ENCODE assay signal across 23 cellular contexts in genomic region chr1:172929006-172929405, GRCh38.
DNase-seq lines count a peak whose midpoint lies in the region; ATAC-seq, FAIRE-seq and TF ChIP-seq lines count a peak whose summit lies in the region.
"Had no signal": no experiment of that assay in that cellular context is flagged by ENCODE, and none has a peak within 500 bp of the region (broad histone marks: within the 10 kb centered on the region; RNA-seq: fewer than 3 reads in every experiment).

No MANE protein-coding gene starts in this region.

- no peak overlapping the region for H2BK5ac ChIP-seq in mesenchymal stem cell (ENCODE audit: low read depth, low read length, poor library complexity, severe bottlenecking)

- H2BK15ac ChIP-seq in mesenchymal stem cell (ENCODE audit: low read depth, poor library complexity, severe bottlenecking), result no peak overlapping the region

- H3K9ac ChIP-seq in endothelial cell of umbilical vein (replicated peaks; ENCODE audit: extremely low read depth, insufficient read depth, low read length), result no peak overlapping the region
- H3K9ac ChIP-seq in mesenchymal stem cell (ENCODE audit: low read length), result peak overlapping the region; percentile 22
- H3K9ac ChIP-seq: BLaER1 treated with 17β-estradiol and CSF1 and Interleukin-3, amounts not matched to agents 10 nM and 100 nM had no signal

- H3K14ac ChIP-seq in mesenchymal stem cell (ENCODE audit: low read length in 2 of 2), result no peak overlapping the region

- H3K36me3 Mint-ChIP-seq in naive thymus-derived CD8-positive, alpha-beta T cell, result peaks cover 0 to 4% (median 0%) of the 10 kb centered on the region in 3 donors
- H3K36me3 Mint-ChIP-seq: type B pancreatic cell had no signal

- peak overlapping the region; percentile 85 for H2AFZ ChIP-seq in ACC112 (ENCODE audit: low read length, unreplicated experiment)
- H2AFZ ChIP-seq in endothelial cell of umbilical vein (ENCODE audit: low read depth, low read length), result no peak overlapping the region
- no peak overlapping the region for H2AFZ ChIP-seq in mesenchymal stem cell (ENCODE audit: low read depth, low read length)
- H2AFZ ChIP-seq: GM23338 had no signal

- POLR2A ChIA-PET in endothelial cell of umbilical vein (lab: Charles Lee), result interaction anchor here (0.5 to 1.4 kb wide), 2 partner anchors 20 to 1150 kb away, joined by 3 to 5 read pairs; no protein-coding TSS in a partner anchor
- POLR2A ChIA-PET in naive thymus-derived CD8-positive, alpha-beta T cell (lab: Charles Lee), result no interaction called here

- H3K4me2 ChIP-seq in endothelial cell of umbilical vein (ENCODE audit: insufficient read depth, low read length) (peak overlapping the region; percentile 16), mesenchymal stem cell (ENCODE audit: low read length, poor library complexity, severe bottlenecking) (no peak overlapping the region)
- H3K4me2 ChIP-seq: BLaER1 treated with 17β-estradiol and CSF1 and Interleukin-3, amounts not matched to agents 10 nM and 100 nM; GM23338 had no signal

- H3K27ac Mint-ChIP-seq in naive thymus-derived CD8-positive, alpha-beta T cell, result no peak overlapping the region
- H3K27ac Mint-ChIP-seq: activated CD8-positive, alpha-beta T cell treated with anti-CD3 and anti-CD28 coated beads for 36 hours; activated naive CD8-positive, alpha-beta T cell treated with anti-CD3 and anti-CD28 coated beads, Interleukin-2, amount 50 U/mL, for 24 hours; GM23338; type B pancreatic cell had no signal

- H2AK5ac ChIP-seq in mesenchymal stem cell (ENCODE audit: low read length, severe bottlenecking), result no peak overlapping the region

- no peaks in the 10 kb centered on the region for H3K27me3 Mint-ChIP-seq in naive thymus-derived CD8-positive, alpha-beta T cell
- H3K27me3 Mint-ChIP-seq: activated CD8-positive, alpha-beta T cell treated with anti-CD3 and anti-CD28 coated beads for 36 hours; activated naive CD8-positive, alpha-beta T cell treated with anti-CD3 and anti-CD28 coated beads, Interleukin-2, amount 50 U/mL, for 24 hours; type B pancreatic cell had no signal

- intact Hi-C loops in endothelial cell of umbilical vein (cut with micrococcal nuclease), result no loop called here

- TF ChIP-seq POLR2A in endothelial cell of umbilical vein (IDR thresholded peaks at IDR 0.05; ENCODE audit: low read depth, low read length), result no peak
- TF ChIP-seq POLR2A in H54 (IDR thresholded peaks at IDR 0.05; ENCODE audit: low read depth, low read length), result no peak

- no peaks in the 10 kb centered on the region for H3K79me1 ChIP-seq in mesenchymal stem cell (replicated peaks; ENCODE audit: low read length, poor library complexity, severe bottlenecking)

- ATAC-seq in RWPE2 (ENCODE audit: low read depth), result peak; percentile 43
- no peak for ATAC-seq in naive thymus-derived CD8-positive, alpha-beta T cell
- ATAC-seq: activated CD8-positive, alpha-beta T cell treated with anti-CD3 and anti-CD28 coated beads for 36 hours; activated naive CD8-positive, alpha-beta T cell treated with anti-CD3 and anti-CD28 coated beads, Interleukin-2, amount 50 U/mL, for 24 hours; GM23338 had no signal

- no peaks in the 10 kb centered on the region for H3K27me3 ChIP-seq in ACC112 (ENCODE audit: insufficient read depth, low read length)
- no peaks in the 10 kb centered on the region for H3K27me3 ChIP-seq in RWPE2 (ENCODE audit: insufficient read depth, poor library complexity, severe bottlenecking)
- no peaks in the 10 kb centered on the region for H3K27me3 ChIP-seq in endothelial cell of umbilical vein (ENCODE audit: control insufficient read depth in 2 of 2, insufficient read depth in 2 of 2, low read length in 2 of 2)
- no peaks in the 10 kb centered on the region for H3K27me3 ChIP-seq in mesenchymal stem cell (ENCODE audit: control insufficient read depth in 1 of 2, insufficient read depth in 1 of 2, low read length in 2 of 2)
- H3K27me3 ChIP-seq in right atrium auricular region, result no peaks in the 10 kb centered on the region
- H3K27me3 ChIP-seq: BLaER1 treated with 17β-estradiol and CSF1 and Interleukin-3, amounts not matched to agents 10 nM and 100 nM had no signal

- H3K4me3 ChIP-seq in ACC112 (ENCODE audit: low read depth, low read length) (peak overlapping the region; percentile 49; the same call in 1 of the 2 replicates), RWPE2 (ENCODE audit: severe bottlenecking) (no peak overlapping the region), endothelial cell of umbilical vein (replicated peaks in 1 of 3; ENCODE audit: insufficient read depth in 1 of 3, low read depth in 1 of 3, low read length in 3 of 3) (no peak overlapping the region), mesenchymal stem cell (ENCODE audit: insufficient read depth in 1 of 2, low read depth in 1 of 2, low read length in 2 of 2) (peak overlapping the region in 1 of 2 experiments; percentile 25), right atrium auricular region (no peak overlapping the region)
- H3K4me3 ChIP-seq: BLaER1 treated with 17β-estradiol and CSF1 and Interleukin-3, amounts not matched to agents 10 nM and 100 nM; GM23338 had no signal

- no peak for DNase-seq in RWPE2 (ENCODE audit: low spot score)
- DNase-seq in endothelial cell of umbilical vein (ENCODE audit: low read depth, low spot score), result no peak
- no peak for DNase-seq in mesenchymal stem cell
- no peak for DNase-seq in H54 (ENCODE audit: insufficient read length, low spot score)
- no peak for DNase-seq in SIG-M5 (lab: John Stamatoyannopoulos, UW)
- DNase-seq in right atrium auricular region (ENCODE audit: low spot score), result no peak
- DNase-seq in naive thymus-derived CD8-positive, alpha-beta T cell, result no peak
- DNase-seq: activated CD8-positive, alpha-beta T cell treated with anti-CD3 and anti-CD28 coated beads for 36 hours; activated gamma-delta T cell; activated naive CD8-positive, alpha-beta T cell treated with anti-CD3 and anti-CD28 coated beads, Interleukin-2, amount 50 U/mL, for 24 hours; activated T-cell treated with anti-CD3 and anti-CD28 coated beads for 4 hours; caudate nucleus; MM.1S; NCI-H1417 treated with DMSO at 0.1 percent for 48 hours; NCI-H526; stimulated activated CD8-positive, alpha-beta memory T cell treated with anti-CD3 and anti-CD28 coated beads, Interleukin-4, amount 100 ng/mL, for 48 hours; T-helper 9 cell had no signal

- BruUV-seq in endothelial cell of umbilical vein (replicated peaks; lab: Mats Ljungman, UMichigan), result TSS peak; percentile 15

- H3K9me1 ChIP-seq in endothelial cell of umbilical vein (replicated peaks; ENCODE audit: control insufficient read depth, extremely low read depth, insufficient read depth, low read length), result no peaks in the 10 kb centered on the region

- H3K4me1 ChIP-seq in ACC112 (ENCODE audit: control insufficient read depth, insufficient read depth, low read length, unreplicated experiment), result peaks cover 60% of the 10 kb centered on the region
- peaks cover 40% of the 10 kb centered on the region for H3K4me1 ChIP-seq in RWPE2 (ENCODE audit: insufficient read depth, poor library complexity, severe bottlenecking)
- H3K4me1 ChIP-seq in endothelial cell of umbilical vein (ENCODE audit: control insufficient read depth, extremely low read depth, insufficient read depth, low read length), result peaks cover 36% of the 10 kb centered on the region
- H3K4me1 ChIP-seq in mesenchymal stem cell (ENCODE audit: control insufficient read depth, insufficient read depth, low read depth, low read length), result peaks cover 1% of the 10 kb centered on the region
- H3K4me1 ChIP-seq in right atrium auricular region, result peaks cover 0 to 9% of the 10 kb centered on the region in 2 donors

- 14% methylated on average over 1 of the region's 2 CpGs for WGBS in mesenchymal stem cell

- H4K8ac ChIP-seq in mesenchymal stem cell (ENCODE audit: low read length), result no peak overlapping the region

- no peak for TF ChIP-seq CTCF in RWPE2 (IDR thresholded peaks at IDR 0.05; ENCODE audit: poor library complexity, severe bottlenecking)
- TF ChIP-seq CTCF in endothelial cell of umbilical vein (IDR thresholded peaks at IDR 0.05; ENCODE audit: extremely low read depth in 1 of 2, insufficient read depth in 1 of 2, low read depth in 1 of 2, low read length in 2 of 2), result no peak
- TF ChIP-seq CTCF in right atrium auricular region (IDR thresholded peaks at IDR 0.05), result no peak

- no peak overlapping the region for H4K91ac ChIP-seq in mesenchymal stem cell (ENCODE audit: low read length)

- H3K36me3 ChIP-seq in ACC112 (ENCODE audit: insufficient read depth, low read length) (no peaks in the 10 kb centered on the region), RWPE2 (ENCODE audit: low read depth) (no peaks in the 10 kb centered on the region), endothelial cell of umbilical vein (ENCODE audit: control insufficient read depth in 2 of 2, extremely low read depth in 1 of 2, insufficient read depth in 2 of 2, low read length in 2 of 2) (no peaks in the 10 kb centered on the region), mesenchymal stem cell (ENCODE audit: control insufficient read depth in 1 of 2, insufficient read depth in 2 of 2, low read depth in 1 of 2, low read length in 2 of 2) (no peaks in the 10 kb centered on the region), right atrium auricular region (no peaks in the 10 kb centered on the region)
- H3K36me3 ChIP-seq: BLaER1 treated with 17β-estradiol and CSF1 and Interleukin-3, amounts not matched to agents 10 nM and 100 nM had no signal

- H3K79me2 ChIP-seq in ACC112 (ENCODE audit: control insufficient read depth, insufficient read depth, low read length, unreplicated experiment), result no peaks in the 10 kb centered on the region
- H3K79me2 ChIP-seq in endothelial cell of umbilical vein (ENCODE audit: control insufficient read depth, insufficient read depth, low read length), result no peaks in the 10 kb centered on the region

- H3K4me1 Mint-ChIP-seq in naive thymus-derived CD8-positive, alpha-beta T cell, result peaks cover 2 to 6% (median 5%) of the 10 kb centered on the region in 4 donors
- H3K4me1 Mint-ChIP-seq: GM23338 had no signal

- dilution Hi-C loops in endothelial cell of umbilical vein (cut with MboI; ENCODE audit: extremely low pct_ligation_motif_present, low sequenced_read_pairs), result no loop called here

- H3K9me3 ChIP-seq in RWPE2 (ENCODE audit: severe bottlenecking) (no peaks in the 10 kb centered on the region), endothelial cell of umbilical vein (replicated peaks; ENCODE audit: control insufficient read depth, insufficient read depth, low read length) (no peaks in the 10 kb centered on the region), mesenchymal stem cell (ENCODE audit: control insufficient read depth, low read length) (no peaks in the 10 kb centered on the region), right atrium auricular region (no peaks in the 10 kb centered on the region)

- no peak overlapping the region for H2BK120ac ChIP-seq in mesenchymal stem cell (ENCODE audit: low read depth, low read length)

- H3K18ac ChIP-seq in mesenchymal stem cell (ENCODE audit: low read depth in 1 of 2, low read length in 2 of 2), result no peak overlapping the region

- no peaks in the 10 kb centered on the region for H4K20me1 ChIP-seq in endothelial cell of umbilical vein (replicated peaks; ENCODE audit: control insufficient read depth, extremely low read depth, insufficient read depth, low read length)
- H4K20me1 ChIP-seq: BLaER1 treated with 17β-estradiol and CSF1 and Interleukin-3, amounts not matched to agents 10 nM and 100 nM had no signal

- peaks cover 0 to 8% (median 0%) of the 10 kb centered on the region in 9 donors for H3K9me3 Mint-ChIP-seq in naive thymus-derived CD8-positive, alpha-beta T cell
- H3K9me3 Mint-ChIP-seq: GM23338 had no signal

- H3K27ac ChIP-seq in ACC112 (ENCODE audit: low read depth, low read length) (peak overlapping the region; percentile 99), RWPE2 (ENCODE audit: poor library complexity, severe bottlenecking) (peak overlapping the region; percentile 83), endothelial cell of umbilical vein (ENCODE audit: insufficient read depth, low read depth, low read length) (peak overlapping the region; percentile 41), mesenchymal stem cell (ENCODE audit: low read length, poor library complexity, severe bottlenecking) (peak overlapping the region; percentile 72), right atrium auricular region (no peak overlapping the region)
- H3K27ac ChIP-seq: BLaER1 treated with 17β-estradiol and CSF1 and Interleukin-3, amounts not matched to agents 10 nM and 100 nM; RWPE1 had no signal

- FAIRE-seq in endothelial cell of umbilical vein (lab: Jason Lieb, UNC) (no peak), H54 (lab: Jason Lieb, UNC) (no peak)
- FAIRE-seq: A204.1 had no signal

- H3K4ac ChIP-seq in mesenchymal stem cell (ENCODE audit: low read depth in 1 of 2, low read length in 2 of 2), result no peak overlapping the region

- H3K23ac ChIP-seq in mesenchymal stem cell (ENCODE audit: low read length in 2 of 2), result no peak overlapping the region

- no peak overlapping the region for H3K4me3 Mint-ChIP-seq in naive thymus-derived CD8-positive, alpha-beta T cell
- H3K4me3 Mint-ChIP-seq: activated CD8-positive, alpha-beta T cell treated with anti-CD3 and anti-CD28 coated beads for 36 hours; activated naive CD8-positive, alpha-beta T cell treated with anti-CD3 and anti-CD28 coated beads, Interleukin-2, amount 50 U/mL, for 24 hours; GM23338; type B pancreatic cell had no signal

- CTCF ChIA-PET in endothelial cell of umbilical vein (lab: Charles Lee), result interaction anchor here (1.3 to 5.1 kb wide), 4 partner anchors 10 to 273 kb away, joined by 3 to 18 read pairs (median 8); no protein-coding TSS in a partner anchor

- no peak overlapping the region for H2BK12ac ChIP-seq in mesenchymal stem cell (ENCODE audit: low read length in 2 of 2)

Comparison
In these comparisons a context has a peak if more than half of its experiments do, and no peak if none do; other contexts are left out.
1. H3K27ac ChIP-seq: peak in ACC112 (single experiment), RWPE2 (single experiment), endothelial cell of umbilical vein (single experiment) and mesenchymal stem cell (single experiment); none in right atrium auricular region (0 of 2).